Comparison of ENCODE assay signal across 10 cellular contexts in the genomic region with DNA sequence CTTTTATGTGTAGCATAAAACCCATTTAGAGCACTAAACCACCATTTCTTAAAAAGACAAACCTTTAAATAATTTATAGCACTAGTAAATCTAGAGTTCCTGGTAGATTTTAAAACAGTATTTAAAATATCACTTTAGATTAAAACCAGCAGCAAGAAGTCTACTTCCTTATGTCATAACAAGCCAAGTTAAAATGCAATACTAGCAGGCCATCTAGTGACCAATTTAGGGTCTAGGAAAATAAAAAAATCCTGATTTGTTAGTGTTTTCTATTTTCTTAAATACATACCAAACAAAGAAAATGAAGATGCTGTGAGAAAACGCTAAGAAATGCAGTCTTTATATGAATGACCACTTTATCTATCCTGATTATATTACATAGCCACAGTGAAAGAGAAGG. TPM values are rescaled to one million over a fixed set of nuclear protein-coding genes. Genes with fewer than 3 reads are reported as not detected.
DNase-seq lines count a peak whose midpoint lies in the region; ATAC-seq and TF ChIP-seq lines count a peak whose summit lies in the region.
"Had no signal": no experiment of that assay in that cellular context is flagged by ENCODE, and none has a peak within 500 bp of the region (broad histone marks: within the 10 kb centered on the region; RNA-seq: fewer than 3 reads in every experiment).

No MANE protein-coding gene starts in this region.

- no peaks in the 10 kb centered on the region for H3K27me3 ChIP-seq in BE2C
- H3K27me3 ChIP-seq in Loucy (ENCODE audit: insufficient read depth, low read length, poor library complexity, severe bottlenecking), result no peaks in the 10 kb centered on the region
- no peaks in the 10 kb centered on the region for H3K27me3 ChIP-seq in body of pancreas
- no peaks in the 10 kb centered on the region for H3K27me3 ChIP-seq in lower lobe of right lung (ENCODE audit: low read depth)
- H3K27me3 ChIP-seq: stomach had no signal

- intact Hi-C loops in body of pancreas (cut with DNase I) (no loop called here), lower lobe of right lung (cut with DNase I) (no loop called here)

- 7 to 31% methylated on average over 1 of the region's 1 CpG for WGBS in body of pancreas, 2 donors

- H4K20me1 ChIP-seq in Loucy (ENCODE audit: insufficient read depth, low read length, poor library complexity, severe bottlenecking), result no peaks in the 10 kb centered on the region

- H3K9me2 ChIP-seq in Loucy (replicated peaks; ENCODE audit: low read depth, low read length), result no peaks in the 10 kb centered on the region

- H3K36me3 Mint-ChIP-seq in WTC11, result peaks cover 11% of the 10 kb centered on the region

- no peak overlapping the region for H3K9ac ChIP-seq in Loucy (ENCODE audit: low read depth, low read length, poor library complexity, severe bottlenecking)

- H3K4me2 ChIP-seq in Loucy (ENCODE audit: low read depth, low read length, poor library complexity, severe bottlenecking), result no peak overlapping the region

- H3K9me3 ChIP-seq in BE2C (no peaks in the 10 kb centered on the region), Loucy (ENCODE audit: insufficient read depth, low read depth, low read length) (no peaks in the 10 kb centered on the region), body of pancreas (no peaks in the 10 kb centered on the region), lower lobe of right lung (no peaks in the 10 kb centered on the region)
- H3K9me3 ChIP-seq: stomach had no signal

- H3F3A ChIP-seq in Loucy (ENCODE audit: low read depth), result no peaks in the 10 kb centered on the region

- POLR2A ChIA-PET in WTC11 (lab: Charles Lee), result no interaction called here

- TF ChIP-seq CTCF in BE2C (IDR thresholded peaks at IDR 0.05; ENCODE audit: low read depth, low read length) (peak; percentile 32; the same call in 1 of the 2 replicates), Loucy (conservative IDR thresholded peaks at IDR 0.05; ENCODE audit: low read length) (peak; percentile 59), body of pancreas (IDR thresholded peaks at IDR 0.05) (peak in 6 of 7 experiments; percentile 22 to 68 (median 57)), lower lobe of right lung (IDR thresholded peaks at IDR 0.05) (peak; percentile 23), WTC11 (IDR thresholded peaks at IDR 0.05) (no peak)

- H3K27ac ChIP-seq in body of pancreas (no peak overlapping the region), lower lobe of right lung (no peak overlapping the region)
- H3K27ac ChIP-seq: stomach had no signal

- no peaks in the 10 kb centered on the region for H3K9me3 Mint-ChIP-seq in WTC11

- H3K79me2 ChIP-seq in Loucy (ENCODE audit: insufficient read depth, low read length), result no peaks in the 10 kb centered on the region

- no peaks in the 10 kb centered on the region for H3K27me3 Mint-ChIP-seq in WTC11 (ENCODE audit: low read depth)

- no peak overlapping the region for H3K4me3 Mint-ChIP-seq in WTC11

- H3K36me3 ChIP-seq in BE2C (no peaks in the 10 kb centered on the region), Loucy (ENCODE audit: insufficient read depth, low read length) (peaks cover 6% of the 10 kb centered on the region; the same call in 1 of the 2 replicates), body of pancreas (replicated peaks in 1 of 2; ENCODE audit: insufficient read depth in 1 of 2, low read depth in 2 of 2) (no peaks in the 10 kb centered on the region), lower lobe of right lung (peaks cover 9% of the 10 kb centered on the region)

- TF ChIP-seq POLR2A in body of pancreas (IDR thresholded peaks at IDR 0.05), result no peak

- H3K4me3 ChIP-seq in BE2C (ENCODE audit: low read depth, low read length) (no peak overlapping the region), Loucy (ENCODE audit: low read length, poor library complexity, severe bottlenecking) (no peak overlapping the region), body of pancreas (no peak overlapping the region), lower lobe of right lung (no peak overlapping the region)
- H3K4me3 ChIP-seq: stomach had no signal

- DNase-seq in BE2C (no peak), body of pancreas (no peak), lower lobe of right lung (no peak), WTC11 (ENCODE audit: low spot score) (no peak)
- DNase-seq: caudate nucleus, stomach had no signal

- H3K27ac Mint-ChIP-seq in WTC11, result no peak overlapping the region

- H3K4me1 ChIP-seq in BE2C, result no peaks in the 10 kb centered on the region
- H3K4me1 ChIP-seq in Loucy (ENCODE audit: insufficient read depth, low read length, poor library complexity, severe bottlenecking), result no peaks in the 10 kb centered on the region
- H3K4me1 ChIP-seq in body of pancreas, result peaks cover 14% of the 10 kb centered on the region
- H3K4me1 ChIP-seq in lower lobe of right lung, result no peaks in the 10 kb centered on the region

- CTCF ChIA-PET in WTC11 (lab: Charles Lee), result no interaction called here

- H2AFZ ChIP-seq in Loucy (ENCODE audit: low read length), result no peak overlapping the region

- ATAC-seq in body of pancreas, result peak; percentile 66
- no peak for ATAC-seq in lower lobe of right lung
- ATAC-seq in WTC11, result no peak
- ATAC-seq in GM18870 (IDR thresholded peaks at IDR 0.05; ENCODE audit: unreplicated experiment), result no peak
- ATAC-seq in GM21576 (IDR thresholded peaks at IDR 0.05; ENCODE audit: unreplicated experiment), result no peak
- no peak for ATAC-seq in HG02981 (IDR thresholded peaks at IDR 0.05; ENCODE audit: unreplicated experiment)

- peaks cover 22% of the 10 kb centered on the region for H3K4me1 Mint-ChIP-seq in WTC11

TF ChIP-seq in WTC11, 78 proteins besides CTCF, POLR2A, EP300 and RAD21 (continues in another document):
- TF ChIP-seq, protein P1, sequence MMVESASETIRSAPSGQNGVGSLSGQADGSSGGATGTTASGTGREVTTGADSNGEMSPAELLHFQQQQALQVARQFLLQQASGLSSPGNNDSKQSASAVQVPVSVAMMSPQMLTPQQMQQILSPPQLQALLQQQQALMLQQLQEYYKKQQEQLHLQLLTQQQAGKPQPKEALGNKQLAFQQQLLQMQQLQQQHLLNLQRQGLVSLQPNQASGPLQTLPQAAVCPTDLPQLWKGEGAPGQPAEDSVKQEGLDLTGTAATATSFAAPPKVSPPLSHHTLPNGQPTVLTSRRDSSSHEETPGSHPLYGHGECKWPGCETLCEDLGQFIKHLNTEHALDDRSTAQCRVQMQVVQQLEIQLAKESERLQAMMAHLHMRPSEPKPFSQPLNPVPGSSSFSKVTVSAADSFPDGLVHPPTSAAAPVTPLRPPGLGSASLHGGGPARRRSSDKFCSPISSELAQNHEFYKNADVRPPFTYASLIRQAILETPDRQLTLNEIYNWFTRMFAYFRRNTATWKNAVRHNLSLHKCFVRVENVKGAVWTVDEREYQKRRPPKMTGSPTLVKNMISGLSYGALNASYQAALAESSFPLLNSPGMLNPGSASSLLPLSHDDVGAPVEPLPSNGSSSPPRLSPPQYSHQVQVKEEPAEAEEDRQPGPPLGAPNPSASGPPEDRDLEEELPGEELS (CRISPR knock-in tag; IDR thresholded peaks at IDR 0.05), result no peak
- TF ChIP-seq ZNF138 (CRISPR knock-in tag; conservative IDR thresholded peaks at IDR 0.05), result no peak
- no peak for TF ChIP-seq TP53 (CRISPR knock-in tag; IDR thresholded peaks at IDR 0.05)
- TF ChIP-seq MYBL2 (CRISPR knock-in tag; IDR thresholded peaks at IDR 0.05), result no peak
- no peak for TF ChIP-seq ZNF423 (CRISPR knock-in tag; IDR thresholded peaks at IDR 0.05)
- no peak for TF ChIP-seq SP1 (CRISPR knock-in tag; conservative IDR thresholded peaks at IDR 0.05)
- no peak for TF ChIP-seq USF2 (CRISPR knock-in tag; IDR thresholded peaks at IDR 0.05)
- TF ChIP-seq, protein P2, sequence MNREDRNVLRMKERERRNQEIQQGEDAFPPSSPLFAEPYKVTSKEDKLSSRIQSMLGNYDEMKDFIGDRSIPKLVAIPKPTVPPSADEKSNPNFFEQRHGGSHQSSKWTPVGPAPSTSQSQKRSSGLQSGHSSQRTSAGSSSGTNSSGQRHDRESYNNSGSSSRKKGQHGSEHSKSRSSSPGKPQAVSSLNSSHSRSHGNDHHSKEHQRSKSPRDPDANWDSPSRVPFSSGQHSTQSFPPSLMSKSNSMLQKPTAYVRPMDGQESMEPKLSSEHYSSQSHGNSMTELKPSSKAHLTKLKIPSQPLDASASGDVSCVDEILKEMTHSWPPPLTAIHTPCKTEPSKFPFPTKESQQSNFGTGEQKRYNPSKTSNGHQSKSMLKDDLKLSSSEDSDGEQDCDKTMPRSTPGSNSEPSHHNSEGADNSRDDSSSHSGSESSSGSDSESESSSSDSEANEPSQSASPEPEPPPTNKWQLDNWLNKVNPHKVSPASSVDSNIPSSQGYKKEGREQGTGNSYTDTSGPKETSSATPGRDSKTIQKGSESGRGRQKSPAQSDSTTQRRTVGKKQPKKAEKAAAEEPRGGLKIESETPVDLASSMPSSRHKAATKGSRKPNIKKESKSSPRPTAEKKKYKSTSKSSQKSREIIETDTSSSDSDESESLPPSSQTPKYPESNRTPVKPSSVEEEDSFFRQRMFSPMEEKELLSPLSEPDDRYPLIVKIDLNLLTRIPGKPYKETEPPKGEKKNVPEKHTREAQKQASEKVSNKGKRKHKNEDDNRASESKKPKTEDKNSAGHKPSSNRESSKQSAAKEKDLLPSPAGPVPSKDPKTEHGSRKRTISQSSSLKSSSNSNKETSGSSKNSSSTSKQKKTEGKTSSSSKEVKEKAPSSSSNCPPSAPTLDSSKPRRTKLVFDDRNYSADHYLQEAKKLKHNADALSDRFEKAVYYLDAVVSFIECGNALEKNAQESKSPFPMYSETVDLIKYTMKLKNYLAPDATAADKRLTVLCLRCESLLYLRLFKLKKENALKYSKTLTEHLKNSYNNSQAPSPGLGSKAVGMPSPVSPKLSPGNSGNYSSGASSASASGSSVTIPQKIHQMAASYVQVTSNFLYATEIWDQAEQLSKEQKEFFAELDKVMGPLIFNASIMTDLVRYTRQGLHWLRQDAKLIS (CRISPR knock-in tag; IDR thresholded peaks at IDR 0.05; ENCODE audit: borderline replicate concordance), result no peak

RNA-seq across cellular contexts. Expression of gene PAPSS1, which starts 53.9 kb away (rescaled TPM):
- 77.7 TPM for polyA plus RNA-seq in BE2C (2012; ENCODE audit: insufficient read depth, insufficient read length, low read depth)
- total RNA-seq in body of pancreas, result 10 to 100 TPM; 15.8 to 42.3 TPM
- total RNA-seq in lower lobe of right lung, result 68.2 TPM
- total RNA-seq in WTC11 (2021), result 62.9 to 78.1 TPM (median 74.4 TPM) in 3 replicates
